Comparison of ENCODE assay signal across 8 cellular contexts in genomic region chr1:224183591-224184312, GRCh38. TPM values are rescaled to one million over a fixed set of nuclear protein-coding genes. Genes with fewer than 3 reads are reported as not detected.
DNase-seq lines count a peak whose midpoint lies in the region; ATAC-seq and TF ChIP-seq lines count a peak whose summit lies in the region.

No MANE protein-coding gene starts in this region.

- H3K9me3 ChIP-seq in BLaER1, result peaks cover 12% of the 10 kb centered on the region; the same call in 1 of the 2 replicates

- peak overlapping the region; percentile 91 for H3K27ac ChIP-seq in BLaER1

- no peak for TF ChIP-seq CTCF in endothelial cell (IDR thresholded peaks at IDR 0.05; ENCODE audit: unreplicated experiment)

- no peaks in the 10 kb centered on the region for H3K27me3 ChIP-seq in BLaER1

- peaks cover 11% of the 10 kb centered on the region for H3K36me3 Mint-ChIP-seq in endothelial cell (ENCODE audit: low read depth, unreplicated experiment)

- H3K4me1 Mint-ChIP-seq in endothelial cell (ENCODE audit: unreplicated experiment), result peaks cover 14% of the 10 kb centered on the region

- peaks cover 42% of the 10 kb centered on the region for H3K4me1 ChIP-seq in BLaER1

- H3K36me3 ChIP-seq in BLaER1, result peaks cover 34% of the 10 kb centered on the region

- H3K27ac Mint-ChIP-seq in endothelial cell (ENCODE audit: unreplicated experiment), result peak overlapping the region; percentile 50

- peak overlapping the region; percentile 94 for H3K9ac ChIP-seq in BLaER1

- H3K4me3 ChIP-seq in BLaER1, result peak overlapping the region; percentile 98

- peak; percentile 51 for ATAC-seq in GM19023 (IDR thresholded peaks at IDR 0.05; ENCODE audit: unreplicated experiment)
- ATAC-seq in HG03175 (IDR thresholded peaks at IDR 0.05; ENCODE audit: unreplicated experiment), result peak; percentile 45

- DNase-seq in NCI-H524 treated with DMSO at 0.1 percent for 48 hours (lab: John Stamatoyannopoulos, UW), result peak; percentile 10
- peak; percentile 32 to 56 (median 51) for DNase-seq in activated CD8-positive, alpha-beta memory T cell treated with anti-CD3 and anti-CD28 coated beads for 48 hours (ENCODE audit: low read depth in 2 of 3, low spot score in 2 of 3)
- DNase-seq in endothelial cell (ENCODE audit: low spot score), result peak; percentile 50
- peak; percentile 69 for DNase-seq in midbrain (lab: John Stamatoyannopoulos, UW)
- DNase-seq in stimulated activated CD8-positive, alpha-beta memory T cell treated with anti-CD3 and anti-CD28 coated beads, Interleukin-7, amount 100 ng/mL, for 1 hour (ENCODE audit: low read depth in 2 of 2), result peak; percentile 26 to 28

- no peaks in the 10 kb centered on the region for H3K9me3 Mint-ChIP-seq in endothelial cell (ENCODE audit: unreplicated experiment)

- peaks cover 6% of the 10 kb centered on the region for H3K27me3 Mint-ChIP-seq in endothelial cell (ENCODE audit: unreplicated experiment)

- peaks cover 35% of the 10 kb centered on the region for H4K20me1 ChIP-seq in BLaER1

- H3K4me3 Mint-ChIP-seq in endothelial cell (ENCODE audit: unreplicated experiment), result peak overlapping the region; percentile 90

- peak overlapping the region; percentile 86 for H3K4me2 ChIP-seq in BLaER1

RNA-seq across cellular contexts. Expression of gene DEGS1, which starts 0.7 kb away (rescaled TPM):
- 88.1 TPM for total RNA-seq in endothelial cell (ENCODE audit: unreplicated experiment)

Comparison
In these comparisons a context has a peak if more than half of its experiments do, and no peak if none do; other contexts are left out.
1. Peak in every context shown above with its lines: DNase-seq, ATAC-seq, H3K4me3 ChIP-seq and H3K27ac ChIP-seq.
2. DNase-seq: peak in every context shown above with its lines; median percentile 69 in midbrain; 51 in activated CD8-positive, alpha-beta memory T cell treated with anti-CD3 and anti-CD28 coated beads for 48 hours; 50 in endothelial cell; 27 in stimulated activated CD8-positive, alpha-beta memory T cell treated with anti-CD3 and anti-CD28 coated beads, Interleukin-7, amount 100 ng/mL, for 1 hour; 10 in NCI-H524 treated with DMSO at 0.1 percent for 48 hours.